In genomic region chr12:55931317-55931779, GRCh38 we compare ENCODE assay signal across 6 cellular contexts. TPM values are rescaled to one million over a fixed set of nuclear protein-coding genes. Genes with fewer than 3 reads are reported as not detected.
DNase-seq lines count a peak whose midpoint lies in the region; ATAC-seq and TF ChIP-seq lines count a peak whose summit lies in the region.

No MANE protein-coding gene starts in this region.

- no peaks in the 10 kb centered on the region for H3K9me3 Mint-ChIP-seq in activated naive CD8-positive, alpha-beta T cell treated with anti-CD3 and anti-CD28 coated beads for 36 hours

- H3K4me3 Mint-ChIP-seq in activated naive CD8-positive, alpha-beta T cell treated with anti-CD3 and anti-CD28 coated beads for 36 hours, result peak overlapping the region; percentile 99

- peak overlapping the region; percentile 56 for H3K4me3 ChIP-seq in mucosa of descending colon

- peak overlapping the region; percentile 48 for H3K9ac ChIP-seq in ES-I3 (ENCODE audit: low read depth, low read length)

- peaks cover 3% of the 10 kb centered on the region for H3K27me3 Mint-ChIP-seq in activated naive CD8-positive, alpha-beta T cell treated with anti-CD3 and anti-CD28 coated beads for 36 hours

- H3K27ac Mint-ChIP-seq in activated naive CD8-positive, alpha-beta T cell treated with anti-CD3 and anti-CD28 coated beads for 36 hours, result peak overlapping the region; percentile 99

- H3K9me3 ChIP-seq in ES-I3 (ENCODE audit: control insufficient read depth, insufficient read depth, low read length), result no peaks in the 10 kb centered on the region
- no peaks in the 10 kb centered on the region for H3K9me3 ChIP-seq in mucosa of descending colon

- H3K4me1 ChIP-seq in ES-I3 (ENCODE audit: insufficient read depth, low read length) (peaks cover 37% of the 10 kb centered on the region), mucosa of descending colon (ENCODE audit: low read depth) (peaks cover 34% of the 10 kb centered on the region)

- no peak for DNase-seq in activated naive CD8-positive, alpha-beta T cell treated with anti-CD3 and anti-CD28 coated beads for 36 hours
- DNase-seq in mucosa of descending colon (peak; percentile 56 to 67 (median 59)), NCI-H345 treated with DMSO at 0.1 percent for 48 hours (lab: John Stamatoyannopoulos, UW; ENCODE audit: unreplicated experiment) (no peak)

- H3K36me3 ChIP-seq in ES-I3 (ENCODE audit: insufficient read depth, low read length) (no peaks in the 10 kb centered on the region), mucosa of descending colon (ENCODE audit: low read depth) (no peaks in the 10 kb centered on the region)

- H3K4me1 Mint-ChIP-seq in activated naive CD8-positive, alpha-beta T cell treated with anti-CD3 and anti-CD28 coated beads for 36 hours, result peaks cover 50% of the 10 kb centered on the region

- ATAC-seq in mucosa of descending colon, result peak; percentile 48
- ATAC-seq in HG03280 (IDR thresholded peaks at IDR 0.05; ENCODE audit: unreplicated experiment), result no peak
- no peak for ATAC-seq in GM19467 (IDR thresholded peaks at IDR 0.05; ENCODE audit: unreplicated experiment)

- intact Hi-C loops in mucosa of descending colon (cut with DNase I, micrococcal nuclease), result loop anchor here in 1 of 2 donors (10.0 kb wide), 2 partner anchors 117 to 197 kb away; partner anchors contain the start of genes ORMDL2 and SARNP

- H3K36me3 Mint-ChIP-seq in activated naive CD8-positive, alpha-beta T cell treated with anti-CD3 and anti-CD28 coated beads for 36 hours, result peaks cover 55% of the 10 kb centered on the region

- no peak for TF ChIP-seq CTCF in mucosa of descending colon (IDR thresholded peaks at IDR 0.05)

RNA-seq across cellular contexts. Expression of gene DGKA, which starts 0.4 kb away (rescaled TPM):
- total RNA-seq in activated naive CD8-positive, alpha-beta T cell treated with anti-CD3 and anti-CD28 coated beads for 36 hours, result 100 to 1,000 TPM; 236 TPM
- total RNA-seq in mucosa of descending colon, result 100 to 1,000 TPM in 1 of 3 donors, 10 to 100 TPM in 2; 82.6 to 148 (median 97.0) TPM

RNA-seq across cellular contexts. Expression of gene PYM1, which starts 3.7 kb away (rescaled TPM):
- total RNA-seq in activated naive CD8-positive, alpha-beta T cell treated with anti-CD3 and anti-CD28 coated beads for 36 hours, result 10 to 100 TPM; 33.3 to 34.9 TPM
- 10 to 100 TPM; 29.7 to 48.8 (median 45.7) TPM for total RNA-seq in mucosa of descending colon

RNA-seq across cellular contexts. Expression of gene PMEL, which starts 34.5 kb away (rescaled TPM):
- under 1 TPM; 0.25 to 0.28 TPM for total RNA-seq in activated naive CD8-positive, alpha-beta T cell treated with anti-CD3 and anti-CD28 coated beads for 36 hours
- 1 to 10 TPM; 1.3 to 4.4 (median 3.4) TPM for total RNA-seq in mucosa of descending colon

RNA-seq across cellular contexts. Expression of gene CDK2, which starts 35.3 kb away (rescaled TPM):
- 100 to 1,000 TPM; 111 to 120 TPM for total RNA-seq in activated naive CD8-positive, alpha-beta T cell treated with anti-CD3 and anti-CD28 coated beads for 36 hours
- total RNA-seq in mucosa of descending colon, result 10 to 100 TPM; 17.1 to 22.1 (median 20.8) TPM

RNA-seq across cellular contexts. Expression of gene RAB5B, which starts 42.5 kb away (rescaled TPM):
- 10 to 100 TPM; 24.5 to 25.3 TPM for total RNA-seq in activated naive CD8-positive, alpha-beta T cell treated with anti-CD3 and anti-CD28 coated beads for 36 hours
- 100 to 1,000 TPM; 131 to 179 (median 173) TPM for total RNA-seq in mucosa of descending colon

Comparison
In these comparisons a context has a peak if more than half of its experiments do, and no peak if none do; other contexts are left out.
1. DNase-seq: peak in mucosa of descending colon (3 of 3); none in activated naive CD8-positive, alpha-beta T cell treated with anti-CD3 and anti-CD28 coated beads for 36 hours (single experiment) and NCI-H345 treated with DMSO at 0.1 percent for 48 hours (single experiment).